In genomic region chr9:35657327-35658143, GRCh38 we compare ENCODE assay signal across 8 cellular contexts. TPM values are rescaled to one million over a fixed set of nuclear protein-coding genes. Genes with fewer than 3 reads are reported as not detected.
DNase-seq lines count a peak whose midpoint lies in the region; ATAC-seq and TF ChIP-seq lines count a peak whose summit lies in the region.

TSS of gene RMRP (minus strand) at chr9:35658019.

- POLR2A ChIA-PET in T-cell (lab: Charles Lee), result interaction anchor here in 1 of 2 donors (0.6 to 1.4 kb wide), 5 partner anchors 8 to 177 kb away, joined by 3 to 5 read pairs (median 4); no protein-coding TSS in a partner anchor

- TF ChIP-seq CTCF in GM12865 (IDR thresholded peaks at IDR 0.05; ENCODE audit: insufficient read depth, low read depth, low read length, missing control alignments) (peak; percentile 15), transverse colon (IDR thresholded peaks at IDR 0.05) (peak; percentile 36 to 88 (median 55))

- peaks cover 63 to 77% (median 66%) of the 10 kb centered on the region in 3 donors for H3K4me1 Mint-ChIP-seq in T-cell

- H3K4me3 Mint-ChIP-seq in T-cell, result peak within 1 kb of the TSS; percentile 84 to 93 (median 89)

- peaks cover 12 to 16% of the 10 kb centered on the region in 2 experiments for H3K36me3 ChIP-seq in trophoblast cell (ENCODE audit: control insufficient read depth in 1 of 2, insufficient read depth in 2 of 2, low read length in 2 of 2)
- H3K36me3 ChIP-seq in transverse colon, result no peaks in the 10 kb centered on the region

- no peaks in the 10 kb centered on the region for H3K9me3 ChIP-seq in trophoblast cell (ENCODE audit: insufficient read depth, low read depth, low read length)
- no peaks in the 10 kb centered on the region for H3K9me3 ChIP-seq in transverse colon

- H3K4me1 ChIP-seq in trophoblast cell (ENCODE audit: control insufficient read depth in 1 of 2, insufficient read depth in 2 of 2, low read length in 2 of 2), result peaks cover 2 to 11% of the 10 kb centered on the region in 2 experiments
- peaks cover 12 to 56% (median 44%) of the 10 kb centered on the region in 4 donors for H3K4me1 ChIP-seq in transverse colon

- peak; percentile 87 for TF ChIP-seq EP300 in transverse colon (IDR thresholded peaks at IDR 0.05; ENCODE audit: low read depth)

- H2BK120ac ChIP-seq in trophoblast cell (ENCODE audit: insufficient read depth, low read length, poor library complexity), result peak within 1 kb of the TSS; percentile 89

- H3K18ac ChIP-seq in trophoblast cell (ENCODE audit: low read length), result peak within 1 kb of the TSS; percentile 91

- H3K27ac Mint-ChIP-seq in T-cell, result peak within 1 kb of the TSS; percentile 96 to 99

- H2BK5ac ChIP-seq in trophoblast cell (ENCODE audit: low read depth, low read length, poor library complexity), result peak within 1 kb of the TSS; percentile 94

- H4K12ac ChIP-seq in trophoblast cell (ENCODE audit: low read depth, low read length), result peak within 1 kb of the TSS; percentile 96

- H3K4me2 ChIP-seq in trophoblast cell (ENCODE audit: low read length), result peak within 1 kb of the TSS; percentile 95

- H2AK5ac ChIP-seq in trophoblast cell (ENCODE audit: low read length), result peak within 1 kb of the TSS; percentile 67

- H3K27me3 ChIP-seq in trophoblast cell (ENCODE audit: insufficient read depth, low read length) (no peaks in the 10 kb centered on the region), transverse colon (no peaks in the 10 kb centered on the region)

- peaks cover 23% of the 10 kb centered on the region for H3K36me3 Mint-ChIP-seq in T-cell

- H3K9ac ChIP-seq in trophoblast cell (ENCODE audit: low read length), result peak within 1 kb of the TSS; percentile 83

- no peak within 1 kb of the TSS for H2BK12ac ChIP-seq in trophoblast cell (ENCODE audit: low read length)

- H3K14ac ChIP-seq in trophoblast cell (ENCODE audit: low read length), result peak within 1 kb of the TSS; percentile 97

- peaks cover 10% of the 10 kb centered on the region for H3K79me1 ChIP-seq in trophoblast cell (ENCODE audit: low read length)

- peak; percentile 81 for TF ChIP-seq POLR2A in transverse colon (IDR thresholded peaks at IDR 0.05)

- H3K4me3 ChIP-seq in GM12865 (ENCODE audit: low read depth, low read length) (peak within 1 kb of the TSS; percentile 89), trophoblast cell (ENCODE audit: low read depth, low read length) (peak within 1 kb of the TSS; percentile 85), transverse colon (peak within 1 kb of the TSS; percentile 78 to 94 (median 85))

- ATAC-seq in HG02798 (IDR thresholded peaks at IDR 0.05; ENCODE audit: poor library complexity, unreplicated experiment) (peak; percentile 90), T-cell (replicated peaks in 1 of 4) (peak; percentile 79 to 87 (median 81))

- peaks cover 4% of the 10 kb centered on the region for H3K79me2 ChIP-seq in trophoblast cell (ENCODE audit: control insufficient read depth, insufficient read depth, low read length, poor library complexity)

- peak within 1 kb of the TSS; percentile 85 for H3K4ac ChIP-seq in trophoblast cell (ENCODE audit: low read depth, low read length)

- DNase-seq in GM12865 (ENCODE audit: low read depth) (peak; percentile 99), NCI-H1436 (lab: John Stamatoyannopoulos, UW) (peak; percentile 97), T-cell (peak; percentile 58 to 87 (median 76)), cardiac septum (ENCODE audit: low spot score) (peak; percentile 96), trophoblast cell (peak; percentile 99 to 100), transverse colon (peak; percentile 97)

- H2AFZ ChIP-seq in trophoblast cell (ENCODE audit: insufficient read depth, low read length, poor library complexity), result peak within 1 kb of the TSS; percentile 92

- peak within 1 kb of the TSS; percentile 98 for H4K8ac ChIP-seq in trophoblast cell (ENCODE audit: low read depth, low read length)

- H4K91ac ChIP-seq in trophoblast cell (ENCODE audit: low read depth, low read length), result peak within 1 kb of the TSS; percentile 97

- H3K9me3 Mint-ChIP-seq in T-cell, result no peaks in the 10 kb centered on the region

- peaks cover 4 to 5% of the 10 kb centered on the region in 2 donors for H3K27me3 Mint-ChIP-seq in T-cell

- WGBS in adipose tissue, 3 donors, result 0 to 1% (median 0%) methylated on average over 52 of the region's 52 CpGs
- no CpG with 5 or more reads among the region's 52 CpGs for WGBS in trophoblast cell (ENCODE audit: extremely low coverage, insufficient coverage, insufficient read length)
- 0 to 2% methylated on average over 3 to 52 of the region's 52 CpGs for WGBS in transverse colon (ENCODE audit: low coverage in 1 of 2), 2 donors

- CTCF ChIA-PET in T-cell (lab: Charles Lee), result interaction anchor here (0.5 to 7.1 kb wide), 28 partner anchors 8 to 528 kb away, joined by 3 to 122 read pairs (median 5); partner anchors contain the start of genes CREB3 (in 1 of the 2), TESK1 (in 1 of the 2), TLN1 (in 1 of the 2) and TPM2 (in 1 of the 2)

- no peak within 1 kb of the TSS for H3K23ac ChIP-seq in trophoblast cell (ENCODE audit: low read length)

- intact Hi-C loops in cardiac septum (cut with DNase I) (loop anchor here (1.0 to 5.0 kb wide), 4 partner anchors 33 to 155 kb away; partner anchors contain the start of genes SPAG8 and TESK1), transverse colon (cut with DNase I; ENCODE audit: low total_unique reads) (loop anchor here (5.0 kb wide), 1 partner anchor 70 kb away; no protein-coding TSS in a partner anchor)

- in situ Hi-C loops in transverse colon (cut with MboI; ENCODE audit: low pct_ligation_motif_present in 1 of 4, low pct_unique_long_range_greater_than_20kb in 1 of 4, low sequenced_read_pairs in 3 of 4), result loop anchor here in 1 of 4 donors (10.0 kb wide), 1 partner anchor 87 kb away; the partner anchor contains the start of genes GBA2 and RGP1

- H3K27ac ChIP-seq in adipose tissue (ENCODE audit: low read depth, low read length), result peak within 1 kb of the TSS; percentile 82
- peak within 1 kb of the TSS; percentile 86 for H3K27ac ChIP-seq in trophoblast cell (ENCODE audit: low read depth, low read length)
- H3K27ac ChIP-seq in transverse colon, result peak within 1 kb of the TSS; percentile 95 to 99 (median 98)

RNA-seq across cellular contexts. Expression of gene RMRP, which starts in this region (rescaled TPM):
- total RNA-seq in T-cell, result over 10,000 TPM; 10,537 to 37,987 (median 30,491) TPM
- 10 to 100 TPM in 2 of 3 donors, not detected in 1; 37.0 to 41.8 TPM for polyA plus RNA-seq in adipose tissue
- total RNA-seq in cardiac septum, result 10,677 TPM
- polyA plus RNA-seq in trophoblast cell (2013), result 3.3 and 5.7 TPM in 2 replicates
- total RNA-seq in transverse colon, result 1,000 to 10,000 TPM; 1,115 to 7,222 (median 2,718) TPM

Comparison
In these comparisons a context has a peak if more than half of its experiments do, and no peak if none do; other contexts are left out.
1. Peak in every context shown above with its lines: DNase-seq, ATAC-seq, H3K4me3 ChIP-seq and H3K27ac ChIP-seq.